In the genomic region with DNA sequence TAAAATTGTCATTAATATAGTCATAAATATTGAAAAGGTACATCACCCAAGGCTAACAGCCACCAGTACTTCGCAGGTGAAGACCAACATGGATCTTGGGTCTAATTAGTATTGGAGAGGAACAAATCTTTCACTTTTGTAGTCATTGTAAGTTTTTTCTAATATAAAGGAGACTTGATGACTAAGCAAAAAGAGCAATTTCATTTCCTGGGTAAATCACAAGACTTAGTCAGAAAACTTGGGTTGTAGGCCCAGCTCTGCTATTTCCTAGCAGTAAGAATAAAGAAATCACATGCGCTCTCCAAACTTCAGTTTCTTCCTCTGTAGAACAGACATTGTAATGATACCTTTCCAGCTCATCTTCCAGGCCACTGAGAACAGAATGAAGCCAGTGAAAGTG, we compare ENCODE assay signal across 16 cellular contexts.
"Had no signal": no experiment of that assay in that cellular context is flagged by ENCODE, and none has a peak within 500 bp of the region (broad histone marks: within the 10 kb centered on the region; RNA-seq: fewer than 3 reads in every experiment).

No MANE protein-coding gene starts in this region.

- DNase-seq: activated CD4-positive, alpha-beta T cell treated with anti-CD3 and anti-CD28 coated beads, Interleukin-2, amount 50 U/mL, for 1 hour; activated CD8-positive, alpha-beta memory T cell treated with anti-CD3 and anti-CD28 coated beads for 24 hours; activated naive CD4-positive, alpha-beta T cell; foreskin keratinocyte; ovary; SK-N-SH; stimulated activated CD4-positive, alpha-beta T cell treated with anti-CD3 and anti-CD28 coated beads, Interleukin-15, amount 100 ng/mL, for 24 hours; stimulated activated CD4-positive, alpha-beta T cell treated with anti-CD3 and anti-CD28 coated beads, Interleukin-4, amount 100 ng/mL, for 1 hour; stimulated activated naive CD8-positive, alpha-beta T cell treated with anti-CD3 and anti-CD28 coated beads, Interleukin-15, Interleukin-2, amounts not matched to agents 100 U/mL and 50 U/mL, for 24 hours; T-cell; T-helper 9 cell had no signal

- H3K4me1 ChIP-seq: ascending aorta, foreskin keratinocyte had no signal

- H3K27ac Mint-ChIP-seq: activated T-helper 1 cell treated with anti-CD3 and anti-CD28 coated beads, Interleukin-12 subunit alpha, Interleukin-12 subunit beta, Interleukin-2, Interleukin-4 antibody, amounts not matched to agents 30 ng/mL and 10 ng/mL and 1 ng/mL, durations not matched to agents 14 hours and 24 hours and 36 hours; T-cell; type B pancreatic cell had no signal

- H3K9me3 Mint-ChIP-seq: activated T-helper 1 cell treated with anti-CD3 and anti-CD28 coated beads, Interleukin-12 subunit alpha, Interleukin-12 subunit beta, Interleukin-2, Interleukin-4 antibody, amounts not matched to agents 30 ng/mL and 10 ng/mL and 1 ng/mL, durations not matched to agents 14 hours and 24 hours and 36 hours; T-cell; type B pancreatic cell had no signal

- H3K9me3 ChIP-seq: ascending aorta, ovary, SK-N-SH, suprapubic skin had no signal

- H3K4me3 ChIP-seq: ascending aorta, ovary, suprapubic skin had no signal

- H3K4me3 Mint-ChIP-seq: activated T-helper 1 cell treated with anti-CD3 and anti-CD28 coated beads, Interleukin-12 subunit alpha, Interleukin-12 subunit beta, Interleukin-2, Interleukin-4 antibody, amounts not matched to agents 30 ng/mL and 10 ng/mL and 1 ng/mL, durations not matched to agents 14 hours and 24 hours and 36 hours; T-cell; type B pancreatic cell had no signal

- H3K4me2 ChIP-seq: SK-N-SH had no signal

- ATAC-seq: foreskin keratinocyte; stimulated activated naive CD8-positive, alpha-beta T cell treated with anti-CD3 and anti-CD28 coated beads, Interleukin-15, Interleukin-2, amounts not matched to agents 100 U/mL and 50 U/mL, for 24 hours; T-cell had no signal

- H3K27me3 Mint-ChIP-seq: type B pancreatic cell had no signal

- FAIRE-seq: bronchial epithelial cell had no signal

- H3K36me3 Mint-ChIP-seq: T-cell had no signal

- H3K4me1 Mint-ChIP-seq: T-cell had no signal

- H3K27me3 ChIP-seq: ascending aorta, foreskin keratinocyte, ovary, suprapubic skin had no signal

- H3K27ac ChIP-seq: ascending aorta, foreskin keratinocyte, ovary, suprapubic skin had no signal

- H3K36me3 ChIP-seq: ovary had no signal

- H3K9ac ChIP-seq: SK-N-SH had no signal
